Comparison of ENCODE assay signal across 8 cellular contexts in genomic region chr22:39242389-39242808, GRCh38. TPM values are rescaled to one million over a fixed set of nuclear protein-coding genes. Genes with fewer than 3 reads are reported as not detected.
DNase-seq lines count a peak whose midpoint lies in the region; ATAC-seq and TF ChIP-seq lines count a peak whose summit lies in the region.

No MANE protein-coding gene starts in this region.

- H3K9me3 ChIP-seq in SK-N-SH = no peaks in the 10 kb centered on the region
- no peaks in the 10 kb centered on the region for H3K9me3 ChIP-seq in mesenchymal stem cell (ENCODE audit: control insufficient read depth, low read length)
- no peaks in the 10 kb centered on the region for H3K9me3 ChIP-seq in transverse colon
- no peaks in the 10 kb centered on the region for H3K9me3 ChIP-seq in T-helper 17 cell (ENCODE audit: control insufficient read depth, low read length, poor library complexity, severe bottlenecking)

- no peak overlapping the region for H3K27ac ChIP-seq in SK-N-SH (ENCODE audit: low read depth in 2 of 2, low read length in 1 of 2)
- H3K27ac ChIP-seq in mesenchymal stem cell (ENCODE audit: low read length, poor library complexity, severe bottlenecking) = no peak overlapping the region
- H3K27ac ChIP-seq in transverse colon = peak overlapping the region; percentile 60 to 77 (median 68)

- no peaks in the 10 kb centered on the region for H3K9me2 ChIP-seq in SK-N-SH

- ATAC-seq in SK-N-SH treated with all-trans-retinoic acid at 6 μM for 48 hours (no peak), GM21528 (IDR thresholded peaks at IDR 0.05; ENCODE audit: low FRiP score, unreplicated experiment) (no peak), T-helper 17 cell (no peak)

- no peaks in the 10 kb centered on the region for H4K20me1 ChIP-seq in SK-N-SH (ENCODE audit: insufficient read depth)

- CTCF ChIA-PET in SK-N-SH (lab: Yijun Ruan, JAX) = no interaction called here

- intact Hi-C loops in dendritic cell treated with granulocyte-macrophage colony-stimulating factor and Interleukin-4, amounts not matched to agents 40 ng/mL and 50 ng/mL, for 4 days (cut with micrococcal nuclease) = loop anchor here (5.0 kb wide), 2 partner anchors 40 to 60 kb away; no protein-coding TSS in a partner anchor
- intact Hi-C loops in transverse colon (cut with DNase I; ENCODE audit: low total_unique reads) = no loop called here

- no peak for TF ChIP-seq RAD21 in SK-N-SH (IDR thresholded peaks at IDR 0.05; ENCODE audit: low read length)

- in situ Hi-C loops in transverse colon (cut with MboI; ENCODE audit: low pct_ligation_motif_present in 1 of 4, low pct_unique_long_range_greater_than_20kb in 1 of 4, low sequenced_read_pairs in 3 of 4) = no loop called here

- peak overlapping the region; percentile 12 to 75 for H3K18ac ChIP-seq in mesenchymal stem cell (ENCODE audit: low read depth in 1 of 2, low read length in 2 of 2)

- no peaks in the 10 kb centered on the region; a peak in 1 of 4 replicates for H3K4me1 ChIP-seq in SK-N-SH (ENCODE audit: control insufficient read depth in 1 of 2, insufficient read depth in 2 of 2, low read depth in 1 of 2, low read length in 1 of 2)
- peaks cover 40% of the 10 kb centered on the region for H3K4me1 ChIP-seq in mesenchymal stem cell (ENCODE audit: control insufficient read depth, insufficient read depth, low read depth, low read length)
- peaks cover 22 to 74% (median 56%) of the 10 kb centered on the region in 4 donors for H3K4me1 ChIP-seq in transverse colon

- H3K4me2 ChIP-seq in SK-N-SH (no peak overlapping the region), mesenchymal stem cell (ENCODE audit: low read length, poor library complexity, severe bottlenecking) (peak overlapping the region; percentile 72)

- H4K91ac ChIP-seq in mesenchymal stem cell (ENCODE audit: low read length) = peak overlapping the region; percentile 47

- H3K27me3 ChIP-seq in SK-N-SH (ENCODE audit: insufficient read depth) (peaks cover 12% of the 10 kb centered on the region; the same call in 1 of the 2 replicates), mesenchymal stem cell (ENCODE audit: control insufficient read depth in 1 of 2, insufficient read depth in 1 of 2, low read length in 2 of 2) (peaks cover 0 to 79% of the 10 kb centered on the region in 2 experiments), transverse colon (peaks cover 77% of the 10 kb centered on the region)

- H3K9ac ChIP-seq in SK-N-SH (no peak overlapping the region), mesenchymal stem cell (ENCODE audit: low read length) (no peak overlapping the region)

- H2BK15ac ChIP-seq in mesenchymal stem cell (ENCODE audit: low read depth, poor library complexity, severe bottlenecking) = peak overlapping the region; percentile 83

- peak overlapping the region; percentile 65 for H2BK120ac ChIP-seq in mesenchymal stem cell (ENCODE audit: low read depth, low read length)

- no peaks in the 10 kb centered on the region for H3F3A ChIP-seq in SK-N-SH (replicated peaks; ENCODE audit: insufficient read depth)

- peak overlapping the region; percentile 91 for H3K4me3 Mint-ChIP-seq in dendritic cell treated with granulocyte-macrophage colony-stimulating factor and Interleukin-4, amounts not matched to agents 40 ng/mL and 50 ng/mL, for 4 days
- no peak overlapping the region for H3K4me3 Mint-ChIP-seq in T-helper 17 cell

- H2AFZ ChIP-seq in SK-N-SH (ENCODE audit: low read depth) (no peak overlapping the region), mesenchymal stem cell (ENCODE audit: low read depth, low read length) (no peak overlapping the region)

- H3K9me3 Mint-ChIP-seq in dendritic cell treated with granulocyte-macrophage colony-stimulating factor and Interleukin-4, amounts not matched to agents 40 ng/mL and 50 ng/mL, for 4 days = no peaks in the 10 kb centered on the region

- DNase-seq in SK-N-SH (peak; percentile 62), mesenchymal stem cell (no peak), transverse colon (no peak), T-helper 17 cell (no peak), NCI-H526 treated with DMSO at 0.1 percent for 48 hours (lab: John Stamatoyannopoulos, UW) (no peak)

- no peak overlapping the region for H3K4ac ChIP-seq in mesenchymal stem cell (ENCODE audit: low read depth in 1 of 2, low read length in 2 of 2)

- no peak for TF ChIP-seq CTCF in SK-N-SH (IDR thresholded peaks at IDR 0.05)
- no peak for TF ChIP-seq CTCF in transverse colon (IDR thresholded peaks at IDR 0.05)

- H3K4me3 ChIP-seq in SK-N-SH (ENCODE audit: low read depth in 2 of 2, low read length in 1 of 2) (0 out of 4 replicates have a peak overlapping the region, but pooled peaks of 1 of the 2 experiments have one; percentile 9), mesenchymal stem cell (ENCODE audit: insufficient read depth in 1 of 2, low read depth in 1 of 2, low read length in 2 of 2) (peak overlapping the region in 1 of 2 experiments; percentile 77), transverse colon (peak overlapping the region; percentile 18 to 54 (median 38))

- H3K23ac ChIP-seq in mesenchymal stem cell (ENCODE audit: low read length in 2 of 2) = no peak overlapping the region

- peaks cover 74% of the 10 kb centered on the region for H3K4me1 Mint-ChIP-seq in dendritic cell treated with granulocyte-macrophage colony-stimulating factor and Interleukin-4, amounts not matched to agents 40 ng/mL and 50 ng/mL, for 4 days (ENCODE audit: low read depth)
- H3K4me1 Mint-ChIP-seq in T-helper 17 cell = peaks cover 48% of the 10 kb centered on the region

- peak overlapping the region; percentile 91 for H3K27ac Mint-ChIP-seq in dendritic cell treated with granulocyte-macrophage colony-stimulating factor and Interleukin-4, amounts not matched to agents 40 ng/mL and 50 ng/mL, for 4 days
- H3K27ac Mint-ChIP-seq in T-helper 17 cell = no peak overlapping the region

- no peaks in the 10 kb centered on the region for H3K79me2 ChIP-seq in SK-N-SH (ENCODE audit: insufficient read depth)

- no peak for TF ChIP-seq POLR2A in transverse colon (IDR thresholded peaks at IDR 0.05)

- no peak for TF ChIP-seq EP300 in SK-N-SH (IDR thresholded peaks at IDR 0.05; ENCODE audit: borderline replicate concordance in 1 of 2, low read depth in 1 of 2, low read length in 1 of 2)
- no peak for TF ChIP-seq EP300 in transverse colon (IDR thresholded peaks at IDR 0.05; ENCODE audit: low read depth)

- H4K8ac ChIP-seq in mesenchymal stem cell (ENCODE audit: low read length) = peak overlapping the region; percentile 42

- H2BK12ac ChIP-seq in mesenchymal stem cell (ENCODE audit: low read length in 2 of 2) = no peak overlapping the region

- no CpG with 5 or more reads among the region's 54 CpGs for WGBS in SK-N-SH (ENCODE audit: low lambda C conversion rate)
- WGBS in mesenchymal stem cell = 3% methylated on average over 28 of the region's 54 CpGs
- no CpG with 5 or more reads among the region's 54 CpGs for WGBS in transverse colon (ENCODE audit: low coverage in 1 of 2), 2 donors

- H2BK5ac ChIP-seq in mesenchymal stem cell (ENCODE audit: low read depth, low read length, poor library complexity, severe bottlenecking) = no peak overlapping the region

- H3K36me3 ChIP-seq in SK-N-SH (replicated peaks in 1 of 2; ENCODE audit: control insufficient read depth in 1 of 2, insufficient read depth in 2 of 2, low read length in 1 of 2) (no peaks in the 10 kb centered on the region), mesenchymal stem cell (ENCODE audit: control insufficient read depth in 1 of 2, insufficient read depth in 2 of 2, low read depth in 1 of 2, low read length in 2 of 2) (peaks cover 0 to 30% of the 10 kb centered on the region in 2 experiments), transverse colon (no peaks in the 10 kb centered on the region)

- H3K79me1 ChIP-seq in mesenchymal stem cell (replicated peaks; ENCODE audit: low read length, poor library complexity, severe bottlenecking) = peaks cover 10% of the 10 kb centered on the region

- H2AK5ac ChIP-seq in mesenchymal stem cell (ENCODE audit: low read length, severe bottlenecking) = no peak overlapping the region

- no peak overlapping the region for H3K14ac ChIP-seq in mesenchymal stem cell (ENCODE audit: low read length in 2 of 2)

- H3K27me3 Mint-ChIP-seq in dendritic cell treated with granulocyte-macrophage colony-stimulating factor and Interleukin-4, amounts not matched to agents 40 ng/mL and 50 ng/mL, for 4 days = peaks cover 76% of the 10 kb centered on the region
- peaks cover 7% of the 10 kb centered on the region for H3K27me3 Mint-ChIP-seq in T-helper 17 cell

- POLR2A ChIA-PET in SK-N-SH (lab: Yijun Ruan, JAX) = no interaction called here

- H3K36me3 Mint-ChIP-seq in dendritic cell treated with granulocyte-macrophage colony-stimulating factor and Interleukin-4, amounts not matched to agents 40 ng/mL and 50 ng/mL, for 4 days (ENCODE audit: low read depth) = peaks cover 71% of the 10 kb centered on the region
- H3K36me3 Mint-ChIP-seq in T-helper 17 cell (ENCODE audit: low read depth) = no peaks in the 10 kb centered on the region

TF ChIP-seq in SK-N-SH treated with all-trans-retinoic acid at 6 μM for 48 hours, 23 proteins besides CTCF, POLR2A, EP300 and RAD21:
- TF ChIP-seq OSR1 (CRISPR knock-in tag; IDR thresholded peaks at IDR 0.05) (no peak), CSRNP3 (CRISPR knock-in tag; IDR thresholded peaks at IDR 0.05) (no peak)

RNA-seq across cellular contexts. Expression of gene PDGFB, which starts 2.4 kb away (rescaled TPM):
- 0.19 and 0.44 TPM in 2 replicates for polyA plus RNA-seq in SK-N-SH (2012; rRNA removed)
- polyA plus RNA-seq in SK-N-SH (2012; cell fraction: cytosol; rRNA removed) = 0.06 and 0.16 TPM in 2 replicates
- 0.11 and 0.16 TPM in 2 replicates for polyA plus RNA-seq in SK-N-SH (2012; cell fraction: nucleus; rRNA removed)
- polyA plus RNA-seq in mesenchymal stem cell (2013, experiment 1 of 2) = 3.4 TPM
- 3.6 TPM for polyA plus RNA-seq in mesenchymal stem cell (2013, experiment 2 of 2)
- total RNA-seq in transverse colon (1 to 10 TPM; 2.7 to 7.5 (median 4.0) TPM), T-helper 17 cell (1 to 10 TPM; 2.8 to 4.4 TPM)

Comparison
In these comparisons a context has a peak if more than half of its experiments do, and no peak if none do; other contexts are left out.
1. H3K27ac ChIP-seq: peak in transverse colon (4 of 4); none in SK-N-SH (0 of 2) and mesenchymal stem cell (single experiment).